ENCODE assay signal across 8 cellular contexts in the genomic region with DNA sequence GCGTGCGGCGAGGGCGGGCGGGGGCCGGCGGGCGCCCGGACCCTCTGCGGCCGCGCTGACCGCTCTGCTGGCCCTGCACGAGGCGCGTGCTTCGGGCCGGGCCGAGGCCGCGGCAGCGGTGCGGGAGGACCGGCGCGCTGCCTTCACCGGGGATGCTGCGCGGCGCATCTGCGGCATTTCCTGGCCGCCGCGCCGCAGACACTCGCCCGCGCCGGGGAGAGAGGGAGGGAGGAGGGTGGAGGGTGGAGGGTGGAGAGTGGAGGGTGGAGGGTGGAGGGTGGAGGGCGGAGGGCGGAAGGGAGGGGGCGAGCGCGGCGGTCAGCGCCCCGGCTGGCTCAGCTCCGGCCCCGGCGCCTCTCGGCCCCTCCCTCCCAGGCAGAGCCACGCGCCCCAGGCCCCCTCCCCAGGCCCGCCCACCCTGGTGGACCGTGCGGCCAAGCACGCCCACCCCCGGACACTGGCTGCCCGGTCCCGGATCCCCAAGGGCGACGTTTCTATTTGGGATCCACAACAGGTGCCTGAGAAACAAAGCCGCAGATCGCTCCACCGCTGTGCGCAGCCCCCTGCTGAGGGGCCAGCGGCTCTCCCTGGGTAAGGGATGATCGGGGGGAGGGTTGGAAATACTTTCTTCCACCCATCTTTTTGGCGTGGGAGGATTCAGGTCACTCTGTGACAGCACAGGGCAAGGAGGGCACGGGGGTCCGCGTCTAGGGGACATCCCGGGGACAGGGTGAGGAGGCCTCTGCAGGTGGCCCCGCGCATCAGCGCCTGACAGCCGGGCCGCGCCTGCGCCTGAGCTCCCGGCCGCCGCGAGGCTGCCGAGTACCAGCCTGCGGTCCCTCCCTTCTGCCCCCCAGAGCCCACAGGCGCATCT.
DNase-seq lines count a peak whose midpoint lies in the region; ATAC-seq and TF ChIP-seq lines count a peak whose summit lies in the region.

No MANE protein-coding gene starts in this region.

- no peak overlapping the region for H3K27ac Mint-ChIP-seq in activated CD4-positive, alpha-beta memory T cell treated with anti-CD3 and anti-CD28 coated beads for 36 hours
- H3K27ac Mint-ChIP-seq in endodermal cell: peak overlapping the region; percentile 87

- peaks cover 7% of the 10 kb centered on the region for H3K4me1 ChIP-seq in endodermal cell (ENCODE audit: control insufficient read depth, insufficient read depth, low read length)
- peaks cover 8% of the 10 kb centered on the region for H3K4me1 ChIP-seq in mesodermal cell (ENCODE audit: control insufficient read depth, insufficient read depth, low read length, poor library complexity, severe bottlenecking)

- H3K9me3 ChIP-seq in endodermal cell (ENCODE audit: control insufficient read depth, low read length) (no peaks in the 10 kb centered on the region), mesodermal cell (ENCODE audit: control insufficient read depth, low read length) (no peaks in the 10 kb centered on the region)

- intact Hi-C loops in activated CD4-positive, alpha-beta memory T cell treated with anti-CD3 and anti-CD28 coated beads for 36 hours (cut with micrococcal nuclease): loop anchor here (2.0 to 5.0 kb wide), 3 partner anchors 91 to 485 kb away; no protein-coding TSS in a partner anchor

- peak overlapping the region; percentile 70 for H3K4me3 Mint-ChIP-seq in activated CD4-positive, alpha-beta memory T cell treated with anti-CD3 and anti-CD28 coated beads for 36 hours
- H3K4me3 Mint-ChIP-seq in endodermal cell: peak overlapping the region; percentile 88

- no peaks in the 10 kb centered on the region for H3K9me3 Mint-ChIP-seq in activated CD4-positive, alpha-beta memory T cell treated with anti-CD3 and anti-CD28 coated beads for 36 hours
- no peaks in the 10 kb centered on the region for H3K9me3 Mint-ChIP-seq in endodermal cell

- no peak overlapping the region for H3K9ac ChIP-seq in endodermal cell (ENCODE audit: extremely low read depth, low read length, poor library complexity, severe bottlenecking)

- ATAC-seq in GM19043 (IDR thresholded peaks at IDR 0.05; ENCODE audit: low read depth, unreplicated experiment) (peak; percentile 82), HG03196 (IDR thresholded peaks at IDR 0.05; ENCODE audit: unreplicated experiment) (peak; percentile 76)

- H3K27me3 Mint-ChIP-seq in activated CD4-positive, alpha-beta memory T cell treated with anti-CD3 and anti-CD28 coated beads for 36 hours: peaks cover 37% of the 10 kb centered on the region
- no peaks in the 10 kb centered on the region for H3K27me3 Mint-ChIP-seq in endodermal cell (ENCODE audit: insufficient read depth)

- H3K27ac ChIP-seq in endodermal cell (ENCODE audit: low read depth, low read length) (peak overlapping the region; percentile 30), mesodermal cell (ENCODE audit: low read depth, low read length, severe bottlenecking) (peak overlapping the region; percentile 61)

- WGBS in endodermal cell (ENCODE audit: insufficient coverage in 1 of 2, insufficient read length in 1 of 2), 2 experiments: 0% methylated on average over 3 to 74 of the region's 87 CpGs
- 0% methylated on average over 43 to 59 of the region's 87 CpGs for WGBS in mesodermal cell (ENCODE audit: insufficient coverage in 2 of 2), 2 experiments

- H3K36me3 ChIP-seq in endodermal cell (ENCODE audit: control insufficient read depth, insufficient read depth, low read length) (no peaks in the 10 kb centered on the region), mesodermal cell (ENCODE audit: control insufficient read depth, insufficient read depth, low read length) (no peaks in the 10 kb centered on the region)

- peaks cover 7% of the 10 kb centered on the region for H3K4me1 Mint-ChIP-seq in activated CD4-positive, alpha-beta memory T cell treated with anti-CD3 and anti-CD28 coated beads for 36 hours (ENCODE audit: low read depth)
- peaks cover 33% of the 10 kb centered on the region for H3K4me1 Mint-ChIP-seq in endodermal cell

- no peaks in the 10 kb centered on the region for H3K27me3 ChIP-seq in endodermal cell (ENCODE audit: control insufficient read depth, insufficient read depth, low read length, poor library complexity, severe bottlenecking)

- POLR2A ChIA-PET in activated CD4-positive, alpha-beta memory T cell treated with anti-CD3 and anti-CD28 coated beads for 36 hours (lab: Charles Lee): no interaction called here

- DNase-seq in C1 segment of cervical spinal cord (lab: John Stamatoyannopoulos, UW): peak in 13 of 14 donors; percentile 44 to 92 (median 80)
- DNase-seq in NCI-H524 treated with DMSO at 0.1 percent for 48 hours (lab: John Stamatoyannopoulos, UW): peak; percentile 40
- DNase-seq in activated CD4-positive, alpha-beta memory T cell treated with anti-CD3 and anti-CD28 coated beads for 36 hours: peak; percentile 76
- DNase-seq in endodermal cell: peak; percentile 96
- peak; percentile 71 for DNase-seq in stimulated activated CD8-positive, alpha-beta memory T cell treated with anti-CD3 and anti-CD28 coated beads, Interleukin-4, amount 100 ng/mL, for 48 hours

- no peaks in the 10 kb centered on the region for H3K36me3 Mint-ChIP-seq in activated CD4-positive, alpha-beta memory T cell treated with anti-CD3 and anti-CD28 coated beads for 36 hours
- no peaks in the 10 kb centered on the region for H3K36me3 Mint-ChIP-seq in endodermal cell (ENCODE audit: low read depth)

- TF ChIP-seq CTCF in endodermal cell (conservative IDR thresholded peaks at IDR 0.05): peak; percentile 80

- CTCF ChIA-PET in activated CD4-positive, alpha-beta memory T cell treated with anti-CD3 and anti-CD28 coated beads for 36 hours (lab: Charles Lee): interaction anchor here (0.7 kb wide), 1 partner anchor 128 kb away, joined by 3 read pairs; no protein-coding TSS in a partner anchor

- H3K4me3 ChIP-seq in endodermal cell (ENCODE audit: low read length) (peak overlapping the region; percentile 91), mesodermal cell (ENCODE audit: extremely low read depth, insufficient read depth, low read length, poor library complexity, severe bottlenecking) (peak overlapping the region; percentile 83)

Comparison
In these comparisons a context has a peak if more than half of its experiments do, and no peak if none do; other contexts are left out.
1. Peak in every context shown above with its lines: DNase-seq, ATAC-seq, H3K4me3 ChIP-seq and H3K27ac ChIP-seq.
2. DNase-seq: peak in every context shown above with its lines; median percentile 96 in endodermal cell; 80 in C1 segment of cervical spinal cord; 76 in activated CD4-positive, alpha-beta memory T cell treated with anti-CD3 and anti-CD28 coated beads for 36 hours; 71 in stimulated activated CD8-positive, alpha-beta memory T cell treated with anti-CD3 and anti-CD28 coated beads, Interleukin-4, amount 100 ng/mL, for 48 hours; 40 in NCI-H524 treated with DMSO at 0.1 percent for 48 hours.